1 cellular context compared by ENCODE assay signal in genomic region chr17:57849874-57850754, GRCh38.
A peak's percentile ranks its signal among the peaks of the same experiment; 100 is the strongest.
TF ChIP-seq lines count a peak whose summit lies in the region.

Gene MRPS23 (minus strand): TSS chr17:57850044. CDS start chr17:57850010, 34 bp downstream.

TF ChIP-seq in HepG2, 621 proteins besides CTCF, POLR2A, EP300 and RAD21 (continued from another document and continues in another):
- TF ChIP-seq HBP1 (CRISPR knock-in tag; IDR thresholded peaks at IDR 0.05; ENCODE audit: low read depth) (peak; percentile 97; the same call in 1 of the 2 replicates), ZNF644 (CRISPR knock-in tag; IDR thresholded peaks at IDR 0.05; ENCODE audit: low read depth) (peak; percentile 30; the same call in 1 of the 2 replicates), ZFP36L2 (CRISPR knock-in tag; IDR thresholded peaks at IDR 0.05) (peak; percentile 61; the same call in 1 of the 2 replicates), IRF1 (CRISPR knock-in tag; IDR thresholded peaks at IDR 0.05; ENCODE audit: low read depth) (no peak; the same call in 1 of the 2 replicates), SAFB2 (CRISPR knock-in tag; IDR thresholded peaks at IDR 0.05; ENCODE audit: borderline replicate concordance, low read depth) (peak; percentile 96), ZNF550 (CRISPR knock-in tag; IDR thresholded peaks at IDR 0.05; ENCODE audit: borderline replicate concordance) (peak; percentile 89; the same call in 1 of the 2 replicates), CENPX (CRISPR knock-in tag; IDR thresholded peaks at IDR 0.05) (no peak), NAIF1 (CRISPR knock-in tag; IDR thresholded peaks at IDR 0.05; ENCODE audit: borderline replicate concordance) (peak; percentile 97), MED8 (CRISPR knock-in tag; IDR thresholded peaks at IDR 0.05; ENCODE audit: insufficient replicate concordance) (peak; percentile 93), ZFY (CRISPR knock-in tag; IDR thresholded peaks at IDR 0.05) (peak; percentile 97), SSRP1 (CRISPR knock-in tag; IDR thresholded peaks at IDR 0.05) (peak; percentile 74; the same call in 1 of the 2 replicates), ZNF235 (CRISPR knock-in tag; IDR thresholded peaks at IDR 0.05; ENCODE audit: borderline replicate concordance) (0 out of 2 replicates have a peak, but pooled peaks have one; percentile 94), DDIT3 (CRISPR knock-in tag; IDR thresholded peaks at IDR 0.05) (peak; percentile 88; the same call in 1 of the 2 replicates), GMEB1 (CRISPR knock-in tag; IDR thresholded peaks at IDR 0.05; ENCODE audit: borderline replicate concordance) (peak; percentile 99), BATF2 (CRISPR knock-in tag; IDR thresholded peaks at IDR 0.05) (peak; percentile 96; the same call in 1 of the 2 replicates), DNMT1 (CRISPR knock-in tag; IDR thresholded peaks at IDR 0.05) (peak; percentile 99), NFYB (CRISPR knock-in tag; IDR thresholded peaks at IDR 0.05) (peak; percentile 65), ZKSCAN1 (IDR thresholded peaks at IDR 0.05; ENCODE audit: low read length) (peak; percentile 68; the same call in 1 of the 2 replicates), NFRKB (IDR thresholded peaks at IDR 0.05) (no peak), ZNF790 (CRISPR knock-in tag; IDR thresholded peaks at IDR 0.05; ENCODE audit: borderline replicate concordance) (peak; percentile 88), ZFX (CRISPR knock-in tag; IDR thresholded peaks at IDR 0.05; ENCODE audit: low read depth) (peak; percentile 96), YEATS2 (CRISPR knock-in tag; IDR thresholded peaks at IDR 0.05; ENCODE audit: borderline replicate concordance) (peak; percentile 99), ZBTB40 (IDR thresholded peaks at IDR 0.05) (peak; percentile 92), ZBTB40 (CRISPR knock-in tag; IDR thresholded peaks at IDR 0.05) (peak; percentile 90; the same call in 1 of the 2 replicates), ZNF878 (CRISPR knock-in tag; IDR thresholded peaks at IDR 0.05) (peak; percentile 98), MAFF (IDR thresholded peaks at IDR 0.05; ENCODE audit: low read depth, low read length) (peak; percentile 71), NKX3-1 (CRISPR knock-in tag; IDR thresholded peaks at IDR 0.05) (peak; percentile 89)
- TF ChIP-seq, protein P1, sequence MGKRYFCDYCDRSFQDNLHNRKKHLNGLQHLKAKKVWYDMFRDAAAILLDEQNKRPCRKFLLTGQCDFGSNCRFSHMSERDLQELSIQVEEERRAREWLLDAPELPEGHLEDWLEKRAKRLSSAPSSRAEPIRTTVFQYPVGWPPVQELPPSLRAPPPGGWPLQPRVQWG (CRISPR knock-in tag; IDR thresholded peaks at IDR 0.05; ENCODE audit: borderline replicate concordance, low read depth): no peak
- TF ChIP-seq, protein P2, sequence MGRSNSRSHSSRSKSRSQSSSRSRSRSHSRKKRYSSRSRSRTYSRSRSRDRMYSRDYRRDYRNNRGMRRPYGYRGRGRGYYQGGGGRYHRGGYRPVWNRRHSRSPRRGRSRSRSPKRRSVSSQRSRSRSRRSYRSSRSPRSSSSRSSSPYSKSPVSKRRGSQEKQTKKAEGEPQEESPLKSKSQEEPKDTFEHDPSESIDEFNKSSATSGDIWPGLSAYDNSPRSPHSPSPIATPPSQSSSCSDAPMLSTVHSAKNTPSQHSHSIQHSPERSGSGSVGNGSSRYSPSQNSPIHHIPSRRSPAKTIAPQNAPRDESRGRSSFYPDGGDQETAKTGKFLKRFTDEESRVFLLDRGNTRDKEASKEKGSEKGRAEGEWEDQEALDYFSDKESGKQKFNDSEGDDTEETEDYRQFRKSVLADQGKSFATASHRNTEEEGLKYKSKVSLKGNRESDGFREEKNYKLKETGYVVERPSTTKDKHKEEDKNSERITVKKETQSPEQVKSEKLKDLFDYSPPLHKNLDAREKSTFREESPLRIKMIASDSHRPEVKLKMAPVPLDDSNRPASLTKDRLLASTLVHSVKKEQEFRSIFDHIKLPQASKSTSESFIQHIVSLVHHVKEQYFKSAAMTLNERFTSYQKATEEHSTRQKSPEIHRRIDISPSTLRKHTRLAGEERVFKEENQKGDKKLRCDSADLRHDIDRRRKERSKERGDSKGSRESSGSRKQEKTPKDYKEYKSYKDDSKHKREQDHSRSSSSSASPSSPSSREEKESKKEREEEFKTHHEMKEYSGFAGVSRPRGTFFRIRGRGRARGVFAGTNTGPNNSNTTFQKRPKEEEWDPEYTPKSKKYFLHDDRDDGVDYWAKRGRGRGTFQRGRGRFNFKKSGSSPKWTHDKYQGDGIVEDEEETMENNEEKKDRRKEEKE (IDR thresholded peaks at IDR 0.05): no peak
- TF ChIP-seq, protein P3, sequence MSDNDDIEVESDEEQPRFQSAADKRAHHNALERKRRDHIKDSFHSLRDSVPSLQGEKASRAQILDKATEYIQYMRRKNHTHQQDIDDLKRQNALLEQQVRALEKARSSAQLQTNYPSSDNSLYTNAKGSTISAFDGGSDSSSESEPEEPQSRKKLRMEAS (IDR thresholded peaks at IDR 0.05): peak; percentile 92
- TF ChIP-seq, protein P4, sequence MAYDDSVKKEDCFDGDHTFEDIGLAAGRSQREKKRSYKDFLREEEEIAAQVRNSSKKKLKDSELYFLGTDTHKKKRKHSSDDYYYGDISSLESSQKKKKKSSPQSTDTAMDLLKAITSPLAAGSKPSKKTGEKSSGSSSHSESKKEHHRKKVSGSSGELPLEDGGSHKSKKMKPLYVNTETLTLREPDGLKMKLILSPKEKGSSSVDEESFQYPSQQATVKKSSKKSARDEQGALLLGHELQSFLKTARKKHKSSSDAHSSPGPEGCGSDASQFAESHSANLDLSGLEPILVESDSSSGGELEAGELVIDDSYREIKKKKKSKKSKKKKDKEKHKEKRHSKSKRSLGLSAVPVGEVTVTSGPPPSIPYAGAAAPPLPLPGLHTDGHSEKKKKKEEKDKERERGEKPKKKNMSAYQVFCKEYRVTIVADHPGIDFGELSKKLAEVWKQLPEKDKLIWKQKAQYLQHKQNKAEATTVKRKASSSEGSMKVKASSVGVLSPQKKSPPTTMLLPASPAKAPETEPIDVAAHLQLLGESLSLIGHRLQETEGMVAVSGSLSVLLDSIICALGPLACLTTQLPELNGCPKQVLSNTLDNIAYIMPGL (CRISPR knock-in tag; IDR thresholded peaks at IDR 0.05; ENCODE audit: borderline replicate concordance in 1 of 2, low read depth in 1 of 2): peak; percentile 97 to 99
- TF ChIP-seq, protein P5, sequence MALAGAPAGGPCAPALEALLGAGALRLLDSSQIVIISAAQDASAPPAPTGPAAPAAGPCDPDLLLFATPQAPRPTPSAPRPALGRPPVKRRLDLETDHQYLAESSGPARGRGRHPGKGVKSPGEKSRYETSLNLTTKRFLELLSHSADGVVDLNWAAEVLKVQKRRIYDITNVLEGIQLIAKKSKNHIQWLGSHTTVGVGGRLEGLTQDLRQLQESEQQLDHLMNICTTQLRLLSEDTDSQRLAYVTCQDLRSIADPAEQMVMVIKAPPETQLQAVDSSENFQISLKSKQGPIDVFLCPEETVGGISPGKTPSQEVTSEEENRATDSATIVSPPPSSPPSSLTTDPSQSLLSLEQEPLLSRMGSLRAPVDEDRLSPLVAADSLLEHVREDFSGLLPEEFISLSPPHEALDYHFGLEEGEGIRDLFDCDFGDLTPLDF (CRISPR knock-in tag; IDR thresholded peaks at IDR 0.05): peak; percentile 98
- TF ChIP-seq, protein P6, sequence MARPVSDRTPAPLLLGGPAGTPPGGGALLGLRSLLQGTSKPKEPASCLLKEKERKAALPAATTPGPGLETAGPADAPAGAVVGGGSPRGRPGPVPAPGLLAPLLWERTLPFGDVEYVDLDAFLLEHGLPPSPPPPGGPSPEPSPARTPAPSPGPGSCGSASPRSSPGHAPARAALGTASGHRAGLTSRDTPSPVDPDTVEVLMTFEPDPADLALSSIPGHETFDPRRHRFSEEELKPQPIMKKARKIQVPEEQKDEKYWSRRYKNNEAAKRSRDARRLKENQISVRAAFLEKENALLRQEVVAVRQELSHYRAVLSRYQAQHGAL (CRISPR knock-in tag; IDR thresholded peaks at IDR 0.05; ENCODE audit: not compliant biosample characterization): no peak
